In genomic region chr9:92299116-92299515, GRCh38 we compare ENCODE assay signal across 24 cellular contexts. TPM values are rescaled to one million over a fixed set of nuclear protein-coding genes. Genes with fewer than 3 reads are reported as not detected.
DNase-seq lines count a peak whose midpoint lies in the region; ATAC-seq, FAIRE-seq and TF ChIP-seq lines count a peak whose summit lies in the region.
"Had no signal": no experiment of that assay in that cellular context is flagged by ENCODE, and none has a peak within 500 bp of the region (broad histone marks: within the 10 kb centered on the region; RNA-seq: fewer than 3 reads in every experiment).

No MANE protein-coding gene starts in this region.

- ATAC-seq in activated CD4-positive, alpha-beta T cell treated with anti-CD3 and anti-CD28 coated beads for 36 hours = no peak
- ATAC-seq in HG03439 (IDR thresholded peaks at IDR 0.05; ENCODE audit: unreplicated experiment) (no peak), GM18511 (IDR thresholded peaks at IDR 0.05; ENCODE audit: unreplicated experiment) (no peak), HG03025 (IDR thresholded peaks at IDR 0.05; ENCODE audit: low FRiP score, unreplicated experiment) (no peak)
- ATAC-seq: right cardiac atrium, Right ventricle myocardium inferior had no signal

- TF ChIP-seq CTCF in SU-DHL-6 (IDR thresholded peaks at IDR 0.05; ENCODE audit: insufficient read depth, low read length, poor library complexity, severe bottlenecking) = no peak
- no peak for TF ChIP-seq CTCF in nephron progenitor cell (IDR thresholded peaks at IDR 0.05)

- no peaks in the 10 kb centered on the region for H3K27me3 ChIP-seq in SU-DHL-6 (ENCODE audit: low read length)
- H3K27me3 ChIP-seq: neural progenitor cell had no signal

- no peaks in the 10 kb centered on the region for H3K79me2 ChIP-seq in SU-DHL-6 (ENCODE audit: insufficient read depth, low read length)

- peak overlapping the region; percentile 52 for H3K27ac Mint-ChIP-seq in activated CD4-positive, alpha-beta T cell treated with anti-CD3 and anti-CD28 coated beads for 36 hours
- peak overlapping the region; percentile 90 for H3K27ac Mint-ChIP-seq in nephron progenitor cell
- H3K27ac Mint-ChIP-seq: activated T-helper 2 cell treated with anti-CD3 and anti-CD28 coated beads, Interferon-gamma antibody, Interleukin-2, Interleukin-4, amounts not matched to agents 10 μg/mL and 5 μg/mL and 100 μg/mL, durations not matched to agents 14 hours and 24 hours and 36 hours; HFFc6; neural progenitor cell had no signal

- H3K27me3 Mint-ChIP-seq in activated CD4-positive, alpha-beta T cell treated with anti-CD3 and anti-CD28 coated beads for 36 hours = no peaks in the 10 kb centered on the region
- no peaks in the 10 kb centered on the region for H3K27me3 Mint-ChIP-seq in nephron progenitor cell (ENCODE audit: low read depth, poor library complexity)

- H3K9me3 ChIP-seq in SU-DHL-6 (ENCODE audit: insufficient read depth, low read length) = no peaks in the 10 kb centered on the region
- H3K9me3 ChIP-seq: Caco-2 had no signal

- CTCF ChIA-PET in activated CD4-positive, alpha-beta T cell treated with anti-CD3 and anti-CD28 coated beads for 36 hours (lab: Charles Lee) = no interaction called here

- H3F3A ChIP-seq in SU-DHL-6 (ENCODE audit: insufficient read depth) = peaks cover 48% of the 10 kb centered on the region

- peaks cover 24% of the 10 kb centered on the region for H3K4me1 Mint-ChIP-seq in activated CD4-positive, alpha-beta T cell treated with anti-CD3 and anti-CD28 coated beads for 36 hours
- peaks cover 47% of the 10 kb centered on the region for H3K4me1 Mint-ChIP-seq in nephron progenitor cell

- intact Hi-C loops in activated CD4-positive, alpha-beta T cell treated with anti-CD3 and anti-CD28 coated beads for 36 hours (cut with DNase I, micrococcal nuclease) = loop anchor here (10.0 kb wide), 4 partner anchors 336 to 1156 kb away; partner anchors contain the start of genes CARD19 (in 1 of the 2), FAM120A (in 1 of the 2), FAM120AOS (in 1 of the 2) and ZNF484 (in 1 of the 2)

- peak overlapping the region; percentile 16 for H3K4me2 ChIP-seq in SU-DHL-6 (ENCODE audit: low read depth, low read length, poor library complexity, severe bottlenecking)
- H3K4me2 ChIP-seq: neural progenitor cell had no signal

- no peaks in the 10 kb centered on the region for H4K20me1 ChIP-seq in SU-DHL-6 (ENCODE audit: low read depth, low read length)

- H2AFZ ChIP-seq in SU-DHL-6 (ENCODE audit: low read depth, low read length, severe bottlenecking) = no peak overlapping the region
- H2AFZ ChIP-seq: neural progenitor cell had no signal

- H3K27ac ChIP-seq in SU-DHL-6 (ENCODE audit: low read depth, low read length) = peak overlapping the region; percentile 59
- H3K27ac ChIP-seq: neural progenitor cell had no signal

- H3K36me3 ChIP-seq in SU-DHL-6 (ENCODE audit: low read length) = peaks cover 68% of the 10 kb centered on the region

- no peaks in the 10 kb centered on the region for H3K9me2 ChIP-seq in SU-DHL-6 (replicated peaks; ENCODE audit: insufficient read depth, low read length)

- no peak overlapping the region for H3K4me3 ChIP-seq in SU-DHL-6 (ENCODE audit: insufficient read depth, low read length, poor library complexity, severe bottlenecking)
- H3K4me3 ChIP-seq: neural progenitor cell had no signal

- POLR2A ChIA-PET in activated CD4-positive, alpha-beta T cell treated with anti-CD3 and anti-CD28 coated beads for 36 hours (lab: Charles Lee) = no interaction called here

- TF ChIP-seq POLR2A in GM12892 (IDR thresholded peaks at IDR 0.05; ENCODE audit: low read depth, low read length) = no peak

- H3K9me3 Mint-ChIP-seq in activated CD4-positive, alpha-beta T cell treated with anti-CD3 and anti-CD28 coated beads for 36 hours (ENCODE audit: low read depth) = no peaks in the 10 kb centered on the region
- H3K9me3 Mint-ChIP-seq in nephron progenitor cell = no peaks in the 10 kb centered on the region
- H3K9me3 Mint-ChIP-seq: activated T-helper 2 cell treated with anti-CD3 and anti-CD28 coated beads, Interferon-gamma antibody, Interleukin-2, Interleukin-4, amounts not matched to agents 10 μg/mL and 5 μg/mL and 100 μg/mL, durations not matched to agents 14 hours and 24 hours and 36 hours; HFFc6; neural progenitor cell had no signal

- FAIRE-seq in GM12892 (lab: Jason Lieb, UNC) = peak; percentile 64

- DNase-seq in activated CD4-positive, alpha-beta T cell treated with anti-CD3 and anti-CD28 coated beads for 36 hours = no peak
- no peak for DNase-seq in activated CD4-positive, alpha-beta T cell treated with anti-CD3 and anti-CD28 coated beads for 48 hours
- no peak for DNase-seq in GM12892 (ENCODE audit: insufficient read length)
- no peak for DNase-seq in nephron progenitor cell
- DNase-seq: activated CD4-positive, alpha-beta T cell treated with anti-CD3 and anti-CD28 coated beads, Interleukin-2, amount 50 U/mL, for 1 hour; Caco-2; GDM1; glutamatergic neuron; HFFc6; KG1; NCI-H1694; NCI-H345; right cardiac atrium; stimulated activated CD4-positive, alpha-beta T cell treated with anti-CD3 and anti-CD28 coated beads, Interleukin-2, amount 100 ng/mL, for 48 hours; stimulated activated CD8-positive, alpha-beta memory T cell treated with anti-CD3 and anti-CD28 coated beads, Interleukin-4, amount 100 ng/mL, for 48 hours; T1000; trophoblast cell had no signal

- H3K4me3 Mint-ChIP-seq in activated CD4-positive, alpha-beta T cell treated with anti-CD3 and anti-CD28 coated beads for 36 hours = no peak overlapping the region
- no peak overlapping the region for H3K4me3 Mint-ChIP-seq in nephron progenitor cell
- H3K4me3 Mint-ChIP-seq: HFFc6, neural progenitor cell had no signal

- peaks cover 51% of the 10 kb centered on the region for H3K36me3 Mint-ChIP-seq in activated CD4-positive, alpha-beta T cell treated with anti-CD3 and anti-CD28 coated beads for 36 hours (ENCODE audit: low read depth)
- peaks cover 54% of the 10 kb centered on the region for H3K36me3 Mint-ChIP-seq in nephron progenitor cell (ENCODE audit: low read depth)

- no peak overlapping the region for H3K9ac ChIP-seq in SU-DHL-6 (ENCODE audit: low read length)
- H3K9ac ChIP-seq: neural progenitor cell had no signal

RNA-seq across cellular contexts. Expression of gene IARS1, which starts 5.6 kb away (rescaled TPM):
- total RNA-seq in activated CD4-positive, alpha-beta T cell treated with anti-CD3 and anti-CD28 coated beads for 36 hours = 100 to 1,000 TPM; 261 to 286 TPM
- polyA plus RNA-seq in GM12892 (2012; ENCODE audit: missing spikeins) = 87.3 TPM

RNA-seq across cellular contexts. Expression of gene NOL8, which starts 26.0 kb away (rescaled TPM):
- total RNA-seq in activated CD4-positive, alpha-beta T cell treated with anti-CD3 and anti-CD28 coated beads for 36 hours = 10 to 100 TPM; 57.7 to 80.2 TPM
- polyA plus RNA-seq in GM12892 (2012; ENCODE audit: missing spikeins) = 36.9 TPM

RNA-seq across cellular contexts. Expression of gene CENPP, which starts 26.6 kb away (rescaled TPM):
- 10 to 100 TPM; 22.8 to 32.3 TPM for total RNA-seq in activated CD4-positive, alpha-beta T cell treated with anti-CD3 and anti-CD28 coated beads for 36 hours
- polyA plus RNA-seq in GM12892 (2012; ENCODE audit: missing spikeins) = 14.2 TPM
